Comparison of ENCODE assay signal across 15 cellular contexts in genomic region chr10:114151486-114151885, GRCh38. TPM values are rescaled to one million over a fixed set of nuclear protein-coding genes. Genes with fewer than 3 reads are reported as not detected.
DNase-seq lines count a peak whose midpoint lies in the region; ATAC-seq, FAIRE-seq and TF ChIP-seq lines count a peak whose summit lies in the region.
"Had no signal": no experiment of that assay in that cellular context is flagged by ENCODE, and none has a peak within 500 bp of the region (broad histone marks: within the 10 kb centered on the region; RNA-seq: fewer than 3 reads in every experiment).

No MANE protein-coding gene starts in this region.

- H4K20me1 ChIP-seq in keratinocyte (ENCODE audit: control insufficient read depth, extremely low read depth, insufficient read depth, low read length): no peaks in the 10 kb centered on the region

- H3K27me3 Mint-ChIP-seq in activated CD4-positive, alpha-beta memory T cell treated with anti-CD3 and anti-CD28 coated beads for 36 hours: no peaks in the 10 kb centered on the region
- H3K27me3 Mint-ChIP-seq: CD4-positive, alpha-beta T cell had no signal

- POLR2A ChIA-PET in AG04449 (lab: Yijun Ruan, JAX): no interaction called here
- POLR2A ChIA-PET in activated CD4-positive, alpha-beta memory T cell treated with anti-CD3 and anti-CD28 coated beads for 36 hours (lab: Charles Lee): no interaction called here

- peaks cover 39% of the 10 kb centered on the region for H3K36me3 Mint-ChIP-seq in activated CD4-positive, alpha-beta memory T cell treated with anti-CD3 and anti-CD28 coated beads for 36 hours

- H3K9me1 ChIP-seq in keratinocyte (ENCODE audit: control insufficient read depth, extremely low read depth, insufficient read depth, low read length): no peaks in the 10 kb centered on the region

- dilution Hi-C loops in keratinocyte (cut with MboI; ENCODE audit: extremely low pct_ligation_motif_present, low sequenced_read_pairs): no loop called here

- intact Hi-C loops in Right ventricle myocardium inferior (cut with DNase I): no loop called here
- intact Hi-C loops in activated CD4-positive, alpha-beta memory T cell treated with anti-CD3 and anti-CD28 coated beads for 36 hours (cut with micrococcal nuclease): no loop called here

- H3K4me3 ChIP-seq in AG04449 (ENCODE audit: low read depth, low read length) (no peak overlapping the region), HFF-Myc (replicated peaks; ENCODE audit: low read depth, low read length) (no peak overlapping the region), keratinocyte (ENCODE audit: control insufficient read depth in 2 of 3, extremely low read depth in 1 of 3, insufficient read depth in 2 of 3, low read depth in 1 of 3, low read length in 3 of 3) (no peak overlapping the region)
- H3K4me3 ChIP-seq: uterus had no signal

- H3K36me3 ChIP-seq in keratinocyte (ENCODE audit: control insufficient read depth in 2 of 2, extremely low read depth in 1 of 2, insufficient read depth in 2 of 2, low read length in 2 of 2): peaks cover 0 to 2% of the 10 kb centered on the region in 2 experiments
- H3K36me3 ChIP-seq: uterus had no signal

- DNase-seq in AG04449 (ENCODE audit: low read depth, low spot score) (peak; percentile 42), HFF-Myc (ENCODE audit: extremely low read depth, low read depth) (peak; percentile 12), amniotic stem cell (lab: John Stamatoyannopoulos, UW) (peak; percentile 74), keratinocyte (ENCODE audit: low read depth, low spot score) (peak; percentile 41), mucosa of gallbladder (ENCODE audit: low spot score) (no peak), DMS 273 (lab: John Stamatoyannopoulos, UW; ENCODE audit: unreplicated experiment) (no peak), Right ventricle myocardium inferior (ENCODE audit: missing footprints) (no peak)
- DNase-seq in activated CD4-positive, alpha-beta memory T cell treated with anti-CD3 and anti-CD28 coated beads for 36 hours: no peak
- DNase-seq: activated T-cell treated with anti-CD3 and anti-CD28 coated beads, Interleukin-2, amount 50 U/mL, for 48 hours; CD4-positive, alpha-beta T cell; effector CD4-positive, alpha-beta T cell; NCI-H526 treated with DMSO at 0.1 percent for 48 hours; T1000; uterus had no signal

- no peaks in the 10 kb centered on the region for H3K9me3 ChIP-seq in keratinocyte (ENCODE audit: control insufficient read depth, low read depth, low read length)
- H3K9me3 ChIP-seq: uterus had no signal

- peak overlapping the region; percentile 70 for H3K4me2 ChIP-seq in keratinocyte (ENCODE audit: control insufficient read depth, extremely low read depth, insufficient read depth, low read depth, low read length)

- peak; percentile 100 for FAIRE-seq in keratinocyte (lab: Jason Lieb, UNC)

- TF ChIP-seq CTCF in AG04449 (IDR thresholded peaks at IDR 0.05; ENCODE audit: insufficient read depth, low read length, missing control alignments) (no peak), HFF-Myc (IDR thresholded peaks at IDR 0.05; ENCODE audit: low read depth, low read length, missing control alignments) (no peak), keratinocyte (optimal IDR thresholded peaks at IDR 0.05 in 1 of 3, IDR thresholded peaks at IDR 0.05 in 1 of 3, conservative IDR thresholded peaks at IDR 0.05 in 1 of 3; ENCODE audit: extremely low read depth in 1 of 3, insufficient read depth in 2 of 3, low read length in 3 of 3) (no peak)

- no peaks in the 10 kb centered on the region for H3K9me3 Mint-ChIP-seq in activated CD4-positive, alpha-beta memory T cell treated with anti-CD3 and anti-CD28 coated beads for 36 hours
- H3K9me3 Mint-ChIP-seq: CD4-positive, alpha-beta T cell had no signal

- peaks cover 19% of the 10 kb centered on the region for H3K4me1 ChIP-seq in keratinocyte (ENCODE audit: control insufficient read depth, extremely low read depth, insufficient read depth, low read length)
- H3K4me1 ChIP-seq: parathyroid adenoma, uterus had no signal

- peaks cover 4% of the 10 kb centered on the region for H3K4me1 Mint-ChIP-seq in activated CD4-positive, alpha-beta memory T cell treated with anti-CD3 and anti-CD28 coated beads for 36 hours (ENCODE audit: low read depth)

- no peaks in the 10 kb centered on the region for H3K27me3 ChIP-seq in keratinocyte (ENCODE audit: control insufficient read depth, extremely low read depth, insufficient read depth, low read length)
- H3K27me3 ChIP-seq: uterus had no signal

- no peak for ATAC-seq in Right ventricle myocardium inferior

- peaks cover 3% of the 10 kb centered on the region for H3K79me2 ChIP-seq in keratinocyte (ENCODE audit: control insufficient read depth, insufficient read depth, low read length)
- H3K79me2 ChIP-seq: parathyroid adenoma had no signal

- peak overlapping the region; percentile 71 for H3K27ac ChIP-seq in keratinocyte (ENCODE audit: control insufficient read depth, insufficient read depth, low read length)
- H3K27ac ChIP-seq: parathyroid adenoma, uterus had no signal

- no peak overlapping the region for H2AFZ ChIP-seq in keratinocyte (ENCODE audit: control insufficient read depth, low read length)
- H2AFZ ChIP-seq: parathyroid adenoma had no signal

- H3K27ac Mint-ChIP-seq in activated CD4-positive, alpha-beta memory T cell treated with anti-CD3 and anti-CD28 coated beads for 36 hours: no peak overlapping the region
- H3K27ac Mint-ChIP-seq: CD4-positive, alpha-beta T cell had no signal

- H3K9ac ChIP-seq in keratinocyte (ENCODE audit: control insufficient read depth, extremely low read depth, insufficient read depth, low read length): peak overlapping the region; percentile 35
- H3K9ac ChIP-seq: parathyroid adenoma had no signal

- H3K4me3 Mint-ChIP-seq in activated CD4-positive, alpha-beta memory T cell treated with anti-CD3 and anti-CD28 coated beads for 36 hours: no peak overlapping the region
- H3K4me3 Mint-ChIP-seq: CD4-positive, alpha-beta T cell had no signal

- CTCF ChIA-PET in AG04449 (lab: Yijun Ruan, JAX): interaction anchor here (1.0 to 1.5 kb wide), 2 partner anchors 8 to 152 kb away, joined by 3 read pairs; no protein-coding TSS in a partner anchor
- CTCF ChIA-PET in activated CD4-positive, alpha-beta memory T cell treated with anti-CD3 and anti-CD28 coated beads for 36 hours (lab: Charles Lee): no interaction called here

RNA-seq across cellular contexts. Expression of gene CCDC186, which starts 22.5 kb away (rescaled TPM):
- 6.5 to 13.0 TPM (median 8.0 TPM) in 3 replicates for polyA plus RNA-seq in keratinocyte
- 203 TPM for polyA plus RNA-seq in keratinocyte (2011; ENCODE audit: low read depth)
- polyA plus RNA-seq in keratinocyte (2011; cell fraction: cytosol; rRNA removed): 4.3 and 8.1 TPM in 2 replicates
- polyA plus RNA-seq in keratinocyte (2011; cell fraction: nucleus; rRNA removed): 15.1 and 21.3 TPM in 2 replicates
- polyA plus RNA-seq in keratinocyte (2012; ENCODE audit: low replicate concordance): 8.5 and 20.3 TPM in 2 replicates
- 1.8 to 14.5 TPM (median 6.7 TPM) in 3 replicates for polyA minus RNA-seq in keratinocyte
- polyA minus RNA-seq in keratinocyte (2011; cell fraction: cytosol; rRNA and poly(A)+ RNA removed): 8.8 TPM
- polyA minus RNA-seq in keratinocyte (2011; cell fraction: nucleus; rRNA and poly(A)+ RNA removed): 13.9 and 23.9 TPM in 2 replicates
- total RNA-seq in mucosa of gallbladder (27.7 TPM), Right ventricle myocardium inferior (17.4 TPM)
- total RNA-seq in activated CD4-positive, alpha-beta memory T cell treated with anti-CD3 and anti-CD28 coated beads for 36 hours: 10 to 100 TPM; 12.6 to 13.8 TPM

RNA-seq across cellular contexts. Expression of gene TDRD1, which starts 27.7 kb away (rescaled TPM):
- 0.33 to 0.56 TPM (median 0.48 TPM) in 3 replicates for polyA plus RNA-seq in keratinocyte
- polyA plus RNA-seq in keratinocyte (2011; ENCODE audit: low read depth): 0.19 TPM
- 0.17 and 0.27 TPM in 2 replicates for polyA plus RNA-seq in keratinocyte (2011; cell fraction: cytosol; rRNA removed)
- polyA plus RNA-seq in keratinocyte (2011; cell fraction: nucleus; rRNA removed): 0.29 and 0.60 TPM in 2 replicates
- 0.14 and 0.40 TPM in 2 replicates for polyA plus RNA-seq in keratinocyte (2012; ENCODE audit: low replicate concordance)
- 0.13 to 1.7 TPM (median 0.53 TPM) in 3 replicates for polyA minus RNA-seq in keratinocyte
- 1.3 TPM for polyA minus RNA-seq in keratinocyte (2011; cell fraction: cytosol; rRNA and poly(A)+ RNA removed)
- 0.84 and 1.2 TPM in 2 replicates for polyA minus RNA-seq in keratinocyte (2011; cell fraction: nucleus; rRNA and poly(A)+ RNA removed)
- total RNA-seq in mucosa of gallbladder (2.0 TPM), Right ventricle myocardium inferior (4.0 TPM)
- under 1 TPM; 0.76 to 0.90 TPM for total RNA-seq in activated CD4-positive, alpha-beta memory T cell treated with anti-CD3 and anti-CD28 coated beads for 36 hours
- total RNA-seq: CD4-positive, alpha-beta T cell had no signal

Comparison
In these comparisons a context has a peak if more than half of its experiments do, and no peak if none do; other contexts are left out.
1. DNase-seq: peak in AG04449 (single experiment), HFF-Myc (single experiment), amniotic stem cell (single experiment) and keratinocyte (single experiment); none in mucosa of gallbladder (single experiment), DMS 273 (single experiment), Right ventricle myocardium inferior (single experiment) and activated CD4-positive, alpha-beta memory T cell treated with anti-CD3 and anti-CD28 coated beads for 36 hours (single experiment).